18 cellular contexts compared by ENCODE assay signal in the genomic region with DNA sequence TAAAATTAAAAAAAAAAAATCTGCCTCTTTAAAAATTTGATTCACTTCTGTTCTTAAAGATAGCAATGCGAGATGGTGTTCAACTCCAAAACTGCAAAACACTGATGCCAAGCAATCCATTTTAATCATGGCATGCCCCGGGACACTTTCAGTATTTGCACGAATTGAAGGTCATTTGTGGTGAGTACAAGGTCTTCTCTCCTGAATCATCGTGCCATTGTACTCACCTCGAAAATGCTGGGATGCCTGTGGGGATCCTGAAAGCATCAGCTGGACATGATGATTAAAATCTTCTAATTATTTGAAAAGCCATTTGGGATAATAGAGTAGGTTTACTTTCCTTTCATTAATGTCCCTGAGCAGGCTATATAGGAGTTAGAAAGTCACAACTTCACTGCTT.
DNase-seq lines count a peak whose midpoint lies in the region; ATAC-seq, FAIRE-seq and TF ChIP-seq lines count a peak whose summit lies in the region.
"Had no signal": no experiment of that assay in that cellular context is flagged by ENCODE, and none has a peak within 500 bp of the region (broad histone marks: within the 10 kb centered on the region; RNA-seq: fewer than 3 reads in every experiment).

No MANE protein-coding gene starts in this region.

- no peak overlapping the region for H3K9ac ChIP-seq in adipocyte (ENCODE audit: low read length)

- FAIRE-seq in urothelium cell line (lab: Jason Lieb, UNC): no peak

- H3K27me3 ChIP-seq in right atrium auricular region: no peaks in the 10 kb centered on the region
- no peaks in the 10 kb centered on the region for H3K27me3 ChIP-seq in adipocyte (replicated peaks; ENCODE audit: control insufficient read depth, insufficient read depth, low read length)
- H3K27me3 ChIP-seq: vagina had no signal

- H3K36me3 ChIP-seq in right atrium auricular region (no peaks in the 10 kb centered on the region), adipocyte (ENCODE audit: control insufficient read depth, insufficient read depth, low read length, severe bottlenecking) (no peaks in the 10 kb centered on the region), mesodermal cell (ENCODE audit: control insufficient read depth, insufficient read depth, low read length) (no peaks in the 10 kb centered on the region)
- H3K36me3 ChIP-seq: vagina had no signal

- no peak overlapping the region for H3K4me3 ChIP-seq in right atrium auricular region
- H3K4me3 ChIP-seq in adipocyte (ENCODE audit: low read length): no peak overlapping the region
- H3K4me3 ChIP-seq in mesodermal cell (ENCODE audit: extremely low read depth, insufficient read depth, low read length, poor library complexity, severe bottlenecking): no peak overlapping the region
- H3K4me3 ChIP-seq: coronary artery, vagina had no signal

- intact Hi-C loops in left ventricle myocardium superior (cut with micrococcal nuclease): no loop called here

- H3K9me3 ChIP-seq in right atrium auricular region (no peaks in the 10 kb centered on the region), adipocyte (ENCODE audit: control insufficient read depth, low read length) (no peaks in the 10 kb centered on the region), mesodermal cell (ENCODE audit: control insufficient read depth, low read length) (no peaks in the 10 kb centered on the region)
- H3K9me3 ChIP-seq: vagina had no signal

- peak overlapping the region in 1 of 2 donors; percentile 83 for H3K27ac ChIP-seq in right atrium auricular region
- peak overlapping the region; percentile 66 for H3K27ac ChIP-seq in mesodermal cell (ENCODE audit: low read depth, low read length, severe bottlenecking)
- H3K27ac ChIP-seq: vagina had no signal

- WGBS in mesodermal cell (ENCODE audit: insufficient coverage in 2 of 2), 2 experiments: 74 to 79% methylated on average over 4 of the region's 5 CpGs

- peaks cover 0 to 17% of the 10 kb centered on the region in 2 donors for H3K4me1 ChIP-seq in right atrium auricular region
- peaks cover 30% of the 10 kb centered on the region for H3K4me1 ChIP-seq in adipocyte (ENCODE audit: control insufficient read depth, insufficient read depth, low read length)
- H3K4me1 ChIP-seq in mesodermal cell (ENCODE audit: control insufficient read depth, insufficient read depth, low read length, poor library complexity, severe bottlenecking): peaks cover 20% of the 10 kb centered on the region
- H3K4me1 ChIP-seq: vagina had no signal

- no peak for TF ChIP-seq CTCF in right atrium auricular region (IDR thresholded peaks at IDR 0.05)
- no peak for TF ChIP-seq CTCF in GM13977 (IDR thresholded peaks at IDR 0.05; ENCODE audit: extremely low read depth, insufficient read depth, missing control alignments)

- no peak for DNase-seq in left ventricle myocardium superior
- DNase-seq in right atrium auricular region (ENCODE audit: low spot score): no peak
- DNase-seq in adipocyte (ENCODE audit: low read depth): peak; percentile 45
- peak; percentile 15 for DNase-seq in urothelium cell line (ENCODE audit: low spot score)
- DNase-seq in activated CD4-positive, CD25-positive, alpha-beta regulatory T cell (lab: John Stamatoyannopoulos, UW): no peak
- no peak for DNase-seq in GM13977 (ENCODE audit: low spot score)
- DNase-seq in HUDEP-2 (lab: John Stamatoyannopoulos, UW; ENCODE audit: unreplicated experiment in 76 of 76): no peak
- DNase-seq: ACHN; activated CD4-positive, alpha-beta T cell treated with anti-CD3 and anti-CD28 coated beads for 36 hours; anterior cingulate cortex; CD4-positive, alpha-beta T cell; DMS79 treated with DMSO at 0.1 percent for 48 hours; natural killer cell; NCI-H1694; NCI-H446 had no signal

- ATAC-seq in left ventricle myocardium superior: peak; percentile 4
- ATAC-seq: activated CD4-positive, alpha-beta T cell treated with anti-CD3 and anti-CD28 coated beads for 36 hours; natural killer cell had no signal

- in situ Hi-C loops in GM13977 (cut with MboI; ENCODE audit: low pct_unique_long_range_greater_than_20kb, low sequenced_read_pairs, unreplicated experiment): no loop called here

Comparison
In these comparisons a context has a peak if more than half of its experiments do, and no peak if none do; other contexts are left out.
1. DNase-seq: peak in adipocyte (single experiment) and urothelium cell line (single experiment); none in left ventricle myocardium superior (single experiment), right atrium auricular region (single experiment), activated CD4-positive, CD25-positive, alpha-beta regulatory T cell (0 of 4), GM13977 (single experiment) and HUDEP-2 (0 of 76).